ENCODE assay signal across 15 cellular contexts in genomic region chr1:216927111-216927510, GRCh38.
A peak's percentile ranks its signal among the peaks of the same experiment; 100 is the strongest.
DNase-seq lines count a peak whose midpoint lies in the region; TF ChIP-seq lines count a peak whose summit lies in the region.
"Had no signal": no experiment of that assay in that cellular context is flagged by ENCODE, and none has a peak within 500 bp of the region (broad histone marks: within the 10 kb centered on the region; RNA-seq: fewer than 3 reads in every experiment).

No MANE protein-coding gene starts in this region.

- peaks cover 17 to 24% of the 10 kb centered on the region in 2 experiments; a peak in 3 of 4 replicates for H3K4me1 Mint-ChIP-seq in H9
- no peaks in the 10 kb centered on the region for H3K4me1 Mint-ChIP-seq in activated CD4-positive, alpha-beta T cell treated with anti-CD3 and anti-CD28 coated beads, Interleukin-2, amount 10 ng/mL, durations not matched to agents 7 days and 5 days
- H3K4me1 Mint-ChIP-seq: CD4-positive, alpha-beta memory T cell had no signal

- no peaks in the 10 kb centered on the region for H3K23me2 ChIP-seq in H9 (ENCODE audit: insufficient read length, low read depth, low read length, poor library complexity, severe bottlenecking)

- H3K4ac ChIP-seq in H9 (ENCODE audit: low read depth, low read length) = no peak overlapping the region

- H3K9me3 Mint-ChIP-seq in H9 = no peaks in the 10 kb centered on the region; a peak in 1 of 5 replicates
- H3K9me3 Mint-ChIP-seq in activated CD4-positive, alpha-beta T cell treated with anti-CD3 and anti-CD28 coated beads, Interleukin-2, amount 10 ng/mL, durations not matched to agents 7 days and 5 days = peaks cover 3% of the 10 kb centered on the region

- TF ChIP-seq CTCF in H9 (conservative IDR thresholded peaks at IDR 0.05) (no peak), dorsolateral prefrontal cortex (IDR thresholded peaks at IDR 0.05 in 54 of 56, conservative IDR thresholded peaks at IDR 0.05 in 2 of 56; ENCODE audit: low read depth in 1 of 56, partially characterized antibody in 56 of 56) (no peak)

- no peaks in the 10 kb centered on the region; the same call in 1 of the 2 replicates for H3K27me3 Mint-ChIP-seq in H9 (ENCODE audit: low read depth)
- no peaks in the 10 kb centered on the region for H3K27me3 Mint-ChIP-seq in activated CD4-positive, alpha-beta T cell treated with anti-CD3 and anti-CD28 coated beads, Interleukin-2, amount 10 ng/mL, durations not matched to agents 7 days and 5 days
- H3K27me3 Mint-ChIP-seq: CD4-positive, alpha-beta memory T cell had no signal

- H3K14ac ChIP-seq in H9 (ENCODE audit: insufficient read depth, low read length) = no peak overlapping the region

- POLR2A ChIA-PET in activated CD4-positive, alpha-beta T cell treated with anti-CD3 and anti-CD28 coated beads, Interleukin-2, amount 10 ng/mL, durations not matched to agents 7 days and 5 days (lab: Charles Lee) = no interaction called here

- no peak overlapping the region for H3K23ac ChIP-seq in H9 (ENCODE audit: insufficient read length, low read depth, low read length)

- no peaks in the 10 kb centered on the region for H3K36me3 Mint-ChIP-seq in H9 (ENCODE audit: insufficient read depth in 1 of 3, low read depth in 3 of 3)
- H3K36me3 Mint-ChIP-seq in activated CD4-positive, alpha-beta T cell treated with anti-CD3 and anti-CD28 coated beads, Interleukin-2, amount 10 ng/mL, durations not matched to agents 7 days and 5 days (ENCODE audit: low read depth) = no peaks in the 10 kb centered on the region
- H3K36me3 Mint-ChIP-seq: CD4-positive, alpha-beta memory T cell had no signal

- no peaks in the 10 kb centered on the region for H3K4me1 ChIP-seq in H9 (ENCODE audit: insufficient read depth, low read length)
- peaks cover 22% of the 10 kb centered on the region for H3K4me1 ChIP-seq in neuron (ENCODE audit: insufficient read depth, low read length)
- H3K4me1 ChIP-seq: A549, BE2C had no signal

- H3K79me2 ChIP-seq in H9 (ENCODE audit: insufficient read depth, low read length) = no peaks in the 10 kb centered on the region

- no peak overlapping the region for H2AK5ac ChIP-seq in H9 (ENCODE audit: insufficient read length, low read length)

- H3K4me3 ChIP-seq in dorsolateral prefrontal cortex = peak overlapping the region in 32 of 59 donors; percentile 1 to 50 (median 24)
- H3K4me3 ChIP-seq in neuron (ENCODE audit: low read length) = peak overlapping the region; percentile 30
- H3K4me3 ChIP-seq: A549 had no signal

- WGBS in H9 (ENCODE audit: extremely low coverage, insufficient read length, low lambda C conversion rate) = no CpG with 5 or more reads among the region's 5 CpGs

- H3K56ac ChIP-seq in H9 (ENCODE audit: insufficient read length, low read depth, low read length) = no peak overlapping the region

- H2BK20ac ChIP-seq in H9 (ENCODE audit: low read depth, low read length, poor library complexity, severe bottlenecking) = no peak overlapping the region

- H2BK12ac ChIP-seq in H9 (ENCODE audit: insufficient read length, low read depth, low read length) = no peak overlapping the region

- H3K36me3 ChIP-seq in neuron (ENCODE audit: insufficient read depth, low read length) = no peaks in the 10 kb centered on the region
- H3K36me3 ChIP-seq: BE2C had no signal

- no peak overlapping the region for H4K5ac ChIP-seq in H9 (ENCODE audit: insufficient read length, low read depth, low read length)

- DNase-seq in H9 (peak; percentile 39), dorsolateral prefrontal cortex (no peak), islet precursor cell (peak; percentile 77), DMS53 treated with DMSO at 0.1 percent for 48 hours (lab: John Stamatoyannopoulos, UW; ENCODE audit: unreplicated experiment) (no peak), NCI-H82 (lab: John Stamatoyannopoulos, UW) (no peak)
- no peak for DNase-seq in activated T-cell treated with anti-CD3 and anti-CD28 coated beads, Interleukin-2, amount 50 U/mL, for 48 hours
- no peak for DNase-seq in activated CD4-positive, alpha-beta T cell treated with anti-CD3 and anti-CD28 coated beads, Interleukin-2, amount 10 ng/mL, durations not matched to agents 7 days and 5 days
- DNase-seq: BE2C; CD4-positive, alpha-beta memory T cell; DMS79 treated with DMSO at 0.1 percent for 48 hours; EL; GDM1 had no signal

- no peak overlapping the region for H4K91ac ChIP-seq in H9 (ENCODE audit: insufficient read length, low read depth, low read length)

- H2BK5ac ChIP-seq in H9 (ENCODE audit: insufficient read length, low read length) = no peak overlapping the region

- peak overlapping the region in 2 of 3 experiments; percentile 10 to 55; a peak in 2 of 7 replicates for H3K27ac Mint-ChIP-seq in H9
- H3K27ac Mint-ChIP-seq in activated CD4-positive, alpha-beta T cell treated with anti-CD3 and anti-CD28 coated beads, Interleukin-2, amount 10 ng/mL, durations not matched to agents 7 days and 5 days = no peak overlapping the region
- H3K27ac Mint-ChIP-seq: CD4-positive, alpha-beta memory T cell had no signal

- CTCF ChIA-PET in activated CD4-positive, alpha-beta T cell treated with anti-CD3 and anti-CD28 coated beads, Interleukin-2, amount 10 ng/mL, durations not matched to agents 7 days and 5 days (lab: Charles Lee) = interaction anchor here (1.0 kb wide), 1 partner anchor 9 kb away, joined by 3 read pairs; no protein-coding TSS in a partner anchor

- H3K27ac ChIP-seq in H9 (ENCODE audit: insufficient read length, low read depth, low read length) (no peak overlapping the region), dorsolateral prefrontal cortex (peak overlapping the region in 1 of 59 donors; percentile 3)
- H3K27ac ChIP-seq: A549, C4-2B had no signal

- H3K27me3 ChIP-seq in H9 (ENCODE audit: insufficient read depth, low read length) (no peaks in the 10 kb centered on the region), dorsolateral prefrontal cortex (no peaks in the 10 kb centered on the region), neuron (ENCODE audit: insufficient read depth, low read length) (no peaks in the 10 kb centered on the region)

- H3K18ac ChIP-seq in H9 (ENCODE audit: insufficient read length, low read depth, low read length) = no peak overlapping the region

- H3K9me3 ChIP-seq in H9 (ENCODE audit: control insufficient read depth, low read depth, low read length) (no peaks in the 10 kb centered on the region), neuron (ENCODE audit: low read length) (no peaks in the 10 kb centered on the region)
- H3K9me3 ChIP-seq: A549, BE2C had no signal

- H2BK15ac ChIP-seq in H9 (ENCODE audit: low read depth, low read length) = no peak overlapping the region

- H2AFZ ChIP-seq in H9 (ENCODE audit: low read length) (no peak overlapping the region), neuron (ENCODE audit: low read depth, low read length) (peak overlapping the region; percentile 66)

- H4K20me1 ChIP-seq in H9 (ENCODE audit: control insufficient read depth, insufficient read depth, insufficient read length) = no peaks in the 10 kb centered on the region

- H2BK120ac ChIP-seq in H9 (ENCODE audit: low read depth, low read length, poor library complexity, severe bottlenecking) = no peak overlapping the region

- H3T11ph ChIP-seq in H9 (ENCODE audit: low read length) = no peak overlapping the region

- H3K79me1 ChIP-seq in H9 (ENCODE audit: insufficient read depth, low read depth, low read length, poor library complexity, severe bottlenecking) = no peaks in the 10 kb centered on the region

- no peak overlapping the region for H3K4me3 Mint-ChIP-seq in H9
- H3K4me3 Mint-ChIP-seq in activated CD4-positive, alpha-beta T cell treated with anti-CD3 and anti-CD28 coated beads, Interleukin-2, amount 10 ng/mL, durations not matched to agents 7 days and 5 days = no peak overlapping the region
- H3K4me3 Mint-ChIP-seq: CD4-positive, alpha-beta memory T cell had no signal

- H3K9ac ChIP-seq in H9 (ENCODE audit: extremely low read depth, insufficient read length, low read length) = no peak overlapping the region

- H3K4me2 ChIP-seq in H9 (ENCODE audit: insufficient read depth, insufficient read length, low read length) = no peak overlapping the region
- H3K4me2 ChIP-seq: A549 had no signal

- intact Hi-C loops in dorsolateral prefrontal cortex (cut with DNase I) = loop anchor here in 1 of 2 donors (10.0 kb wide), 1 partner anchor 152 kb away; no protein-coding TSS in a partner anchor

- no peak overlapping the region for H4K8ac ChIP-seq in H9 (replicated peaks; ENCODE audit: insufficient read length, low read depth, low read length)

Comparison
In these comparisons a context has a peak if more than half of its experiments do, and no peak if none do; other contexts are left out.
1. DNase-seq: peak in H9 (single experiment) and islet precursor cell (single experiment); none in dorsolateral prefrontal cortex (0 of 10), DMS53 treated with DMSO at 0.1 percent for 48 hours (single experiment), activated T-cell treated with anti-CD3 and anti-CD28 coated beads, Interleukin-2, amount 50 U/mL, for 48 hours (0 of 2), NCI-H82 (single experiment) and activated CD4-positive, alpha-beta T cell treated with anti-CD3 and anti-CD28 coated beads, Interleukin-2, amount 10 ng/mL, durations not matched to agents 7 days and 5 days (single experiment).